In genomic region chr6:10347561-10348327, GRCh38 we compare ENCODE assay signal across 1 cellular context.
A peak's percentile ranks its signal among the peaks of the same experiment; 100 is the strongest.
TF ChIP-seq lines count a peak whose summit lies in the region.

No MANE protein-coding gene starts in this region.

TF ChIP-seq in K562, 482 proteins besides CTCF, POLR2A, EP300 and RAD21 (continued from another document and continues in another):
- TF ChIP-seq GTF2A2 (tag; IDR thresholded peaks at IDR 0.05) (no peak), ZNF140 (CRISPR knock-in tag; IDR thresholded peaks at IDR 0.05) (no peak), PHB (CRISPR knock-in tag; IDR thresholded peaks at IDR 0.05) (no peak), LEF1 (IDR thresholded peaks at IDR 0.05) (peak; percentile 87), ZNF77 (CRISPR knock-in tag; IDR thresholded peaks at IDR 0.05) (no peak), ZFP36 (IDR thresholded peaks at IDR 0.05; ENCODE audit: low read depth, low read length, partially characterized antibody) (no peak), DACH1 (IDR thresholded peaks at IDR 0.05; ENCODE audit: partially characterized antibody) (peak; percentile 19), ZBTB11 (CRISPR knock-in tag; IDR thresholded peaks at IDR 0.05) (no peak), MEF2A (IDR thresholded peaks at IDR 0.05; ENCODE audit: control insufficient read depth, low read depth, low read length) (no peak), TEAD4 (IDR thresholded peaks at IDR 0.05; ENCODE audit: low read length) (peak; percentile 50), TEAD4 (CRISPR knock-in tag; IDR thresholded peaks at IDR 0.05; ENCODE audit: borderline replicate concordance) (no peak), SMARCC2 (IDR thresholded peaks at IDR 0.05; ENCODE audit: low read depth) (peak; percentile 98), ZFP30 (CRISPR knock-in tag; IDR thresholded peaks at IDR 0.05; ENCODE audit: borderline replicate concordance) (no peak), MBD2 (IDR thresholded peaks at IDR 0.05; ENCODE audit: borderline replicate concordance, low read depth) (no peak; the same call in 1 of the 2 replicates), JUN (IDR thresholded peaks at IDR 0.05; ENCODE audit: borderline replicate concordance, low read depth, low read length) (peak; percentile 100), JUN (CRISPR knock-in tag; IDR thresholded peaks at IDR 0.05; ENCODE audit: borderline replicate concordance) (no peak), MIER1 (IDR thresholded peaks at IDR 0.05; ENCODE audit: low read depth) (no peak), HDAC2 (IDR thresholded peaks at IDR 0.05) (peak; percentile 96), CBX3 (IDR thresholded peaks at IDR 0.05; ENCODE audit: borderline replicate concordance in 1 of 2, low read length in 2 of 2) (peak in 1 of 2 experiments; percentile 69; a peak in 2 of 3 replicates), HES1 (IDR thresholded peaks at IDR 0.05; ENCODE audit: low read depth) (0 out of 2 replicates have a peak, but pooled peaks have one; percentile 44), SMARCA5 (IDR thresholded peaks at IDR 0.05) (no peak), ZNF583 (CRISPR knock-in tag; IDR thresholded peaks at IDR 0.05) (no peak), ZBTB33 (CRISPR knock-in tag; IDR thresholded peaks at IDR 0.05) (no peak), JUND (IDR thresholded peaks at IDR 0.05; ENCODE audit: borderline replicate concordance, low read depth, low read length) (peak; percentile 100), JUND (tag; IDR thresholded peaks at IDR 0.05; ENCODE audit: borderline replicate concordance, low read depth, low read length) (peak; percentile 100; the same call in 2 of the 3 replicates), ZZZ3 (IDR thresholded peaks at IDR 0.05) (no peak), PHF8 (IDR thresholded peaks at IDR 0.05; ENCODE audit: borderline replicate concordance, low read length) (no peak), TCF7L2 (IDR thresholded peaks at IDR 0.05; ENCODE audit: low read depth, low read length) (no peak), CXXC5 (CRISPR knock-in tag; IDR thresholded peaks at IDR 0.05) (0 out of 2 replicates have a peak, but pooled peaks have one; percentile 13), TEAD1 (CRISPR knock-in tag; IDR thresholded peaks at IDR 0.05) (peak in 1 of 2 experiments; percentile 40; a peak in 1 of 4 replicates), KAT2B (IDR thresholded peaks at IDR 0.05; ENCODE audit: low read depth, low read length) (no peak), MITF (IDR thresholded peaks at IDR 0.05) (peak; percentile 38; the same call in 1 of the 2 replicates), ARID3B (CRISPR knock-in tag; IDR thresholded peaks at IDR 0.05; ENCODE audit: borderline replicate concordance) (no peak), L3MBTL2 (IDR thresholded peaks at IDR 0.05) (peak; percentile 96), ELF1 (tag; IDR thresholded peaks at IDR 0.05) (no peak), ZNF695 (CRISPR knock-in tag; IDR thresholded peaks at IDR 0.05) (no peak)
- TF ChIP-seq, protein P1, sequence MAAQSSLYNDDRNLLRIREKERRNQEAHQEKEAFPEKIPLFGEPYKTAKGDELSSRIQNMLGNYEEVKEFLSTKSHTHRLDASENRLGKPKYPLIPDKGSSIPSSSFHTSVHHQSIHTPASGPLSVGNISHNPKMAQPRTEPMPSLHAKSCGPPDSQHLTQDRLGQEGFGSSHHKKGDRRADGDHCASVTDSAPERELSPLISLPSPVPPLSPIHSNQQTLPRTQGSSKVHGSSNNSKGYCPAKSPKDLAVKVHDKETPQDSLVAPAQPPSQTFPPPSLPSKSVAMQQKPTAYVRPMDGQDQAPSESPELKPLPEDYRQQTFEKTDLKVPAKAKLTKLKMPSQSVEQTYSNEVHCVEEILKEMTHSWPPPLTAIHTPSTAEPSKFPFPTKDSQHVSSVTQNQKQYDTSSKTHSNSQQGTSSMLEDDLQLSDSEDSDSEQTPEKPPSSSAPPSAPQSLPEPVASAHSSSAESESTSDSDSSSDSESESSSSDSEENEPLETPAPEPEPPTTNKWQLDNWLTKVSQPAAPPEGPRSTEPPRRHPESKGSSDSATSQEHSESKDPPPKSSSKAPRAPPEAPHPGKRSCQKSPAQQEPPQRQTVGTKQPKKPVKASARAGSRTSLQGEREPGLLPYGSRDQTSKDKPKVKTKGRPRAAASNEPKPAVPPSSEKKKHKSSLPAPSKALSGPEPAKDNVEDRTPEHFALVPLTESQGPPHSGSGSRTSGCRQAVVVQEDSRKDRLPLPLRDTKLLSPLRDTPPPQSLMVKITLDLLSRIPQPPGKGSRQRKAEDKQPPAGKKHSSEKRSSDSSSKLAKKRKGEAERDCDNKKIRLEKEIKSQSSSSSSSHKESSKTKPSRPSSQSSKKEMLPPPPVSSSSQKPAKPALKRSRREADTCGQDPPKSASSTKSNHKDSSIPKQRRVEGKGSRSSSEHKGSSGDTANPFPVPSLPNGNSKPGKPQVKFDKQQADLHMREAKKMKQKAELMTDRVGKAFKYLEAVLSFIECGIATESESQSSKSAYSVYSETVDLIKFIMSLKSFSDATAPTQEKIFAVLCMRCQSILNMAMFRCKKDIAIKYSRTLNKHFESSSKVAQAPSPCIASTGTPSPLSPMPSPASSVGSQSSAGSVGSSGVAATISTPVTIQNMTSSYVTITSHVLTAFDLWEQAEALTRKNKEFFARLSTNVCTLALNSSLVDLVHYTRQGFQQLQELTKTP (IDR thresholded peaks at IDR 0.05; ENCODE audit: low read depth in 1 of 2, partially characterized antibody in 2 of 2): peak in 1 of 2 experiments; percentile 75
- TF ChIP-seq, protein P2, sequence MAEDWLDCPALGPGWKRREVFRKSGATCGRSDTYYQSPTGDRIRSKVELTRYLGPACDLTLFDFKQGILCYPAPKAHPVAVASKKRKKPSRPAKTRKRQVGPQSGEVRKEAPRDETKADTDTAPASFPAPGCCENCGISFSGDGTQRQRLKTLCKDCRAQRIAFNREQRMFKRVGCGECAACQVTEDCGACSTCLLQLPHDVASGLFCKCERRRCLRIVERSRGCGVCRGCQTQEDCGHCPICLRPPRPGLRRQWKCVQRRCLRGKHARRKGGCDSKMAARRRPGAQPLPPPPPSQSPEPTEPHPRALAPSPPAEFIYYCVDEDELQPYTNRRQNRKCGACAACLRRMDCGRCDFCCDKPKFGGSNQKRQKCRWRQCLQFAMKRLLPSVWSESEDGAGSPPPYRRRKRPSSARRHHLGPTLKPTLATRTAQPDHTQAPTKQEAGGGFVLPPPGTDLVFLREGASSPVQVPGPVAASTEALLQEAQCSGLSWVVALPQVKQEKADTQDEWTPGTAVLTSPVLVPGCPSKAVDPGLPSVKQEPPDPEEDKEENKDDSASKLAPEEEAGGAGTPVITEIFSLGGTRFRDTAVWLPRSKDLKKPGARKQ (CRISPR knock-in tag; IDR thresholded peaks at IDR 0.05): 0 out of 2 replicates have a peak, but pooled peaks have one; percentile 42
- TF ChIP-seq, protein P3, sequence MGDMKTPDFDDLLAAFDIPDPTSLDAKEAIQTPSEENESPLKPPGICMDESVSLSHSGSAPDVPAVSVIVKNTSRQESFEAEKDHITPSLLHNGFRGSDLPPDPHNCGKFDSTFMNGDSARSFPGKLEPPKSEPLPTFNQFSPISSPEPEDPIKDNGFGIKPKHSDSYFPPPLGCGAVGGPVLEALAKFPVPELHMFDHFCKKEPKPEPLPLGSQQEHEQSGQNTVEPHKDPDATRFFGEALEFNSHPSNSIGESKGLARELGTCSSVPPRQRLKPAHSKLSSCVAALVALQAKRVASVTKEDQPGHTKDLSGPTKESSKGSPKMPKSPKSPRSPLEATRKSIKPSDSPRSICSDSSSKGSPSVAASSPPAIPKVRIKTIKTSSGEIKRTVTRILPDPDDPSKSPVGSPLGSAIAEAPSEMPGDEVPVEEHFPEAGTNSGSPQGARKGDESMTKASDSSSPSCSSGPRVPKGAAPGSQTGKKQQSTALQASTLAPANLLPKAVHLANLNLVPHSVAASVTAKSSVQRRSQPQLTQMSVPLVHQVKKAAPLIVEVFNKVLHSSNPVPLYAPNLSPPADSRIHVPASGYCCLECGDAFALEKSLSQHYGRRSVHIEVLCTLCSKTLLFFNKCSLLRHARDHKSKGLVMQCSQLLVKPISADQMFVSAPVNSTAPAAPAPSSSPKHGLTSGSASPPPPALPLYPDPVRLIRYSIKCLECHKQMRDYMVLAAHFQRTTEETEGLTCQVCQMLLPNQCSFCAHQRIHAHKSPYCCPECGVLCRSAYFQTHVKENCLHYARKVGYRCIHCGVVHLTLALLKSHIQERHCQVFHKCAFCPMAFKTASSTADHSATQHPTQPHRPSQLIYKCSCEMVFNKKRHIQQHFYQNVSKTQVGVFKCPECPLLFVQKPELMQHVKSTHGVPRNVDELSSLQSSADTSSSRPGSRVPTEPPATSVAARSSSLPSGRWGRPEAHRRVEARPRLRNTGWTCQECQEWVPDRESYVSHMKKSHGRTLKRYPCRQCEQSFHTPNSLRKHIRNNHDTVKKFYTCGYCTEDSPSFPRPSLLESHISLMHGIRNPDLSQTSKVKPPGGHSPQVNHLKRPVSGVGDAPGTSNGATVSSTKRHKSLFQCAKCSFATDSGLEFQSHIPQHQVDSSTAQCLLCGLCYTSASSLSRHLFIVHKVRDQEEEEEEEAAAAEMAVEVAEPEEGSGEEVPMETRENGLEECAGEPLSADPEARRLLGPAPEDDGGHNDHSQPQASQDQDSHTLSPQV (IDR thresholded peaks at IDR 0.05): peak; percentile 85; the same call in 1 of the 2 replicates
- TF ChIP-seq, protein P4, sequence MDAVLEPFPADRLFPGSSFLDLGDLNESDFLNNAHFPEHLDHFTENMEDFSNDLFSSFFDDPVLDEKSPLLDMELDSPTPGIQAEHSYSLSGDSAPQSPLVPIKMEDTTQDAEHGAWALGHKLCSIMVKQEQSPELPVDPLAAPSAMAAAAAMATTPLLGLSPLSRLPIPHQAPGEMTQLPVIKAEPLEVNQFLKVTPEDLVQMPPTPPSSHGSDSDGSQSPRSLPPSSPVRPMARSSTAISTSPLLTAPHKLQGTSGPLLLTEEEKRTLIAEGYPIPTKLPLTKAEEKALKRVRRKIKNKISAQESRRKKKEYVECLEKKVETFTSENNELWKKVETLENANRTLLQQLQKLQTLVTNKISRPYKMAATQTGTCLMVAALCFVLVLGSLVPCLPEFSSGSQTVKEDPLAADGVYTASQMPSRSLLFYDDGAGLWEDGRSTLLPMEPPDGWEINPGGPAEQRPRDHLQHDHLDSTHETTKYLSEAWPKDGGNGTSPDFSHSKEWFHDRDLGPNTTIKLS (IDR thresholded peaks at IDR 0.05; ENCODE audit: borderline replicate concordance, low read depth): peak; percentile 52; the same call in 1 of the 2 replicates
